1 cellular context compared by ENCODE assay signal in genomic region chr5:159206368-159206767, GRCh38.
TF ChIP-seq lines count a peak whose summit lies in the region.

No MANE protein-coding gene starts in this region.

TF ChIP-seq in SK-N-SH treated with all-trans-retinoic acid at 6 μM for 48 hours, 23 proteins besides CTCF, POLR2A, EP300 and RAD21 (continued from another document):
- TF ChIP-seq TSHZ2 (CRISPR knock-in tag; IDR thresholded peaks at IDR 0.05) (no peak), SNAI2 (CRISPR knock-in tag; IDR thresholded peaks at IDR 0.05) (no peak), ZNF565 (CRISPR knock-in tag; conservative IDR thresholded peaks at IDR 0.05; ENCODE audit: low read depth) (no peak)
TF ChIP-seq in SK-N-SH treated with all-trans-retinoic acid at 6 μM for 48 hours: peak in this region for 0.
